ENCODE assay signal across 8 cellular contexts in genomic region chrX:101407748-101408529, GRCh38. TPM values are rescaled to one million over a fixed set of nuclear protein-coding genes. Genes with fewer than 3 reads are reported as not detected.
DNase-seq lines count a peak whose midpoint lies in the region; ATAC-seq and TF ChIP-seq lines count a peak whose summit lies in the region.

Gene GLA (minus strand): TSS chrX:101407925. CDS start chrX:101407903, 22 bp downstream.
Gene HNRNPH2 (plus strand): TSS chrX:101408222. CDS start chrX:101411989, 3,767 bp downstream.

- DNase-seq in DMS153 treated with DMSO at 0.1 percent for 48 hours (lab: John Stamatoyannopoulos, UW; ENCODE audit: unreplicated experiment): peak; percentile 87
- peak; percentile 82 for DNase-seq in KG1 (lab: John Stamatoyannopoulos, UW)
- DNase-seq in Panc1 (ENCODE audit: low read depth, low spot score): peak; percentile 99
- peak; percentile 80 for DNase-seq in activated T-cell treated with anti-CD3 and anti-CD28 coated beads, Interleukin-2, amount 50 U/mL, for 4 hours
- DNase-seq in stimulated activated CD8-positive, alpha-beta memory T cell treated with anti-CD3 and anti-CD28 coated beads, Interleukin-7, amount 100 ng/mL, for 1 hour (ENCODE audit: low read depth in 2 of 2): peak; percentile 68 to 70

- ATAC-seq in GM21723 (IDR thresholded peaks at IDR 0.05; ENCODE audit: unreplicated experiment) (peak; percentile 93), Panc1 (peak; percentile 97)
- peak; percentile 94 to 95 for ATAC-seq in activated T-cell treated with anti-CD3 and anti-CD28 coated beads, Interleukin-2, amount 50 U/mL, for 4 hours

- H3K27me3 Mint-ChIP-seq in activated T-cell treated with anti-CD3 and anti-CD28 coated beads, Interleukin-2, amount 50 U/mL, for 4 hours (ENCODE audit: low read depth): no peaks in the 10 kb centered on the region

- 0 to 36% methylated on average over 41 to 43 of the region's 47 CpGs for WGBS in esophagus, 2 donors

- H3K9ac ChIP-seq in mucosa of stomach (ENCODE audit: low read length): peak within 1 kb of the TSS; percentile 93

- intact Hi-C loops in Panc1 (cut with micrococcal nuclease; ENCODE audit: unreplicated experiment): no loop called here

- peaks cover 14% of the 10 kb centered on the region for H3K36me3 Mint-ChIP-seq in activated T-cell treated with anti-CD3 and anti-CD28 coated beads, Interleukin-2, amount 50 U/mL, for 4 hours (ENCODE audit: insufficient read depth)

- TF ChIP-seq CTCF in Panc1 (IDR thresholded peaks at IDR 0.05): no peak

- H3K9me3 Mint-ChIP-seq in activated T-cell treated with anti-CD3 and anti-CD28 coated beads, Interleukin-2, amount 50 U/mL, for 4 hours: no peaks in the 10 kb centered on the region

- CTCF ChIA-PET in Panc1 (lab: Charles Lee): no interaction called here

- H3K36me3 ChIP-seq in Panc1 (ENCODE audit: control insufficient read depth, insufficient read depth, low read length) (peaks cover 9% of the 10 kb centered on the region), esophagus (ENCODE audit: control insufficient read depth in 2 of 2, insufficient read depth in 2 of 2, low read length in 1 of 2) (peaks cover 0 to 5% of the 10 kb centered on the region in 2 donors), mucosa of stomach (ENCODE audit: control insufficient read depth, insufficient read depth, low read length) (no peaks in the 10 kb centered on the region)

- H3K27ac ChIP-seq in Panc1 (ENCODE audit: low read length): peak within 1 kb of the TSS; percentile 87
- H3K27ac ChIP-seq in esophagus (ENCODE audit: low read depth in 2 of 2, low read length in 1 of 2): peak within 1 kb of the TSS; percentile 97

- H3K4me3 Mint-ChIP-seq in activated T-cell treated with anti-CD3 and anti-CD28 coated beads, Interleukin-2, amount 50 U/mL, for 4 hours: peak within 1 kb of the TSS; percentile 95

- H3K4me1 ChIP-seq in Panc1 (ENCODE audit: control insufficient read depth, insufficient read depth, low read length) (peaks cover 12% of the 10 kb centered on the region), esophagus (ENCODE audit: control insufficient read depth in 2 of 2, insufficient read depth in 2 of 2, low read length in 1 of 2) (no peaks in the 10 kb centered on the region), mucosa of stomach (ENCODE audit: control insufficient read depth, insufficient read depth, low read length) (peaks cover 3% of the 10 kb centered on the region)

- no peaks in the 10 kb centered on the region for H3K9me3 ChIP-seq in Panc1 (ENCODE audit: control insufficient read depth, insufficient read depth, low read depth, low read length)
- peaks cover 0 to 3% of the 10 kb centered on the region in 2 donors for H3K9me3 ChIP-seq in esophagus (ENCODE audit: control insufficient read depth in 2 of 2, insufficient read depth in 1 of 2, low read depth in 1 of 2, low read length in 1 of 2)
- no peaks in the 10 kb centered on the region for H3K9me3 ChIP-seq in mucosa of stomach (ENCODE audit: control insufficient read depth, low read length)

- POLR2A ChIA-PET in Panc1 (lab: Charles Lee): interaction anchor here (0.7 kb wide), 1 partner anchor 58 kb away, joined by 4 read pairs; no protein-coding TSS in a partner anchor

- peak within 1 kb of the TSS; percentile 99 for H3K4me3 ChIP-seq in Panc1 (ENCODE audit: low read depth in 2 of 2, low read length in 2 of 2)
- H3K4me3 ChIP-seq in esophagus (ENCODE audit: low read depth in 1 of 2, low read length in 2 of 2): peak within 1 kb of the TSS; percentile 53 to 62
- peak within 1 kb of the TSS; percentile 80 for H3K4me3 ChIP-seq in mucosa of stomach (ENCODE audit: low read length)

- H3K4me1 Mint-ChIP-seq in activated T-cell treated with anti-CD3 and anti-CD28 coated beads, Interleukin-2, amount 50 U/mL, for 4 hours (ENCODE audit: low read depth): peaks cover 23% of the 10 kb centered on the region

- no peaks in the 10 kb centered on the region for H3K27me3 ChIP-seq in Panc1 (ENCODE audit: control insufficient read depth, insufficient read depth, low read length)
- no peaks in the 10 kb centered on the region for H3K27me3 ChIP-seq in esophagus (ENCODE audit: control insufficient read depth in 1 of 2, insufficient read depth in 2 of 2, low read length in 2 of 2)
- H3K27me3 ChIP-seq in mucosa of stomach (ENCODE audit: control insufficient read depth, insufficient read depth, low read length): no peaks in the 10 kb centered on the region

- in situ Hi-C loops in Panc1 (cut with HindIII; ENCODE audit: low pct_unique_long_range_greater_than_20kb, low sequenced_read_pairs): no loop called here

- BruUV-seq in Panc1 (replicated peaks; lab: Mats Ljungman, UMichigan): no TSS peak

RNA-seq across cellular contexts. Expression of gene GLA, which starts in this region (rescaled TPM):
- 115 TPM for total RNA-seq in Panc1 (2021; ENCODE audit: unreplicated experiment)
- polyA plus RNA-seq in Panc1 (2012; ENCODE audit: insufficient read length): 55.5 TPM
- 10 to 100 TPM; 49.6 to 70.8 (median 62.4) TPM for total RNA-seq in activated T-cell treated with anti-CD3 and anti-CD28 coated beads, Interleukin-2, amount 50 U/mL, for 4 hours
- 10 to 100 TPM; 16.7 to 19.8 TPM for polyA plus RNA-seq in esophagus

RNA-seq across cellular contexts. Expression of gene HNRNPH2, which starts in this region (rescaled TPM):
- total RNA-seq in Panc1 (2021; ENCODE audit: unreplicated experiment): 91.5 TPM
- 85.6 TPM for polyA plus RNA-seq in Panc1 (2012; ENCODE audit: insufficient read length)
- 10 to 100 TPM; 25.3 to 28.7 (median 26.5) TPM for total RNA-seq in activated T-cell treated with anti-CD3 and anti-CD28 coated beads, Interleukin-2, amount 50 U/mL, for 4 hours
- 10 to 100 TPM; 31.5 to 51.5 TPM for polyA plus RNA-seq in esophagus

Comparison
In these comparisons a context has a peak if more than half of its experiments do, and no peak if none do; other contexts are left out.
1. Peak in every context shown above with its lines: DNase-seq, ATAC-seq, H3K4me3 ChIP-seq and H3K27ac ChIP-seq.